ENCODE assay signal across 8 cellular contexts in genomic region chr2:69828913-69829242, GRCh38.
A peak's percentile ranks its signal among the peaks of the same experiment; 100 is the strongest.
DNase-seq lines count a peak whose midpoint lies in the region; ATAC-seq, FAIRE-seq and TF ChIP-seq lines count a peak whose summit lies in the region.

No MANE protein-coding gene starts in this region.

- H3K27ac ChIP-seq in KMS-11 (peak overlapping the region; percentile 71), duodenal mucosa (ENCODE audit: low read depth, low read length) (peak overlapping the region; percentile 90), neutrophil (peak overlapping the region; percentile 93)

- no peak for TF ChIP-seq CTCF in KMS-11 (conservative IDR thresholded peaks at IDR 0.05; ENCODE audit: low read depth, low read length)
- TF ChIP-seq CTCF in neutrophil (IDR thresholded peaks at IDR 0.05) = no peak

- H3K4me1 ChIP-seq in KMS-11 (ENCODE audit: low read depth, poor library complexity, severe bottlenecking) (peaks cover 32% of the 10 kb centered on the region), duodenal mucosa (ENCODE audit: control insufficient read depth in 1 of 2, insufficient read depth in 2 of 2, low read length in 2 of 2) (peaks cover 4 to 22% of the 10 kb centered on the region in 2 donors), neutrophil (ENCODE audit: control insufficient read depth in 1 of 2, insufficient read depth in 1 of 2, low read depth in 1 of 2, low read length in 1 of 2) (peaks cover 38 to 39% of the 10 kb centered on the region in 2 experiments)

- no peaks in the 10 kb centered on the region for H3K36me3 ChIP-seq in KMS-11 (ENCODE audit: insufficient read depth)
- peaks cover 0 to 2% of the 10 kb centered on the region in 2 donors for H3K36me3 ChIP-seq in duodenal mucosa (ENCODE audit: control insufficient read depth in 1 of 2, insufficient read depth in 2 of 2, low read length in 2 of 2)
- H3K36me3 ChIP-seq in neutrophil = peaks cover 8% of the 10 kb centered on the region

- peaks cover 34% of the 10 kb centered on the region for H3K79me2 ChIP-seq in KMS-11 (ENCODE audit: insufficient read depth, low read depth)

- no peak for FAIRE-seq in H54 (lab: Jason Lieb, UNC)

- peak overlapping the region; percentile 94 for H3K4me2 ChIP-seq in KMS-11

- H3K27me3 ChIP-seq in KMS-11 (ENCODE audit: insufficient read depth, low read depth) (no peaks in the 10 kb centered on the region), duodenal mucosa (ENCODE audit: control insufficient read depth in 1 of 2, insufficient read depth in 2 of 2, low read length in 2 of 2) (no peaks in the 10 kb centered on the region), neutrophil (no peaks in the 10 kb centered on the region)

- ATAC-seq in GM21515 (IDR thresholded peaks at IDR 0.05; ENCODE audit: unreplicated experiment) = peak; percentile 13

- no peaks in the 10 kb centered on the region for H4K20me1 ChIP-seq in KMS-11 (ENCODE audit: insufficient read depth)

- peak overlapping the region; percentile 78 for H3K4me3 ChIP-seq in KMS-11 (IDR thresholded peaks at IDR 0.05; ENCODE audit: insufficient read depth, low read depth, low read length)
- peak overlapping the region; percentile 86 to 91 for H3K4me3 ChIP-seq in duodenal mucosa (ENCODE audit: low read depth in 1 of 2, low read length in 2 of 2)
- peak overlapping the region; percentile 93 for H3K4me3 ChIP-seq in neutrophil (ENCODE audit: low read depth in 1 of 2, low read length in 1 of 2)

- H2AFZ ChIP-seq in KMS-11 (ENCODE audit: low read depth) = peak overlapping the region; percentile 92

- peak overlapping the region; percentile 57 for H3K9ac ChIP-seq in KMS-11
- H3K9ac ChIP-seq in duodenal mucosa (ENCODE audit: low read depth in 1 of 2, low read length in 2 of 2) = peak overlapping the region; percentile 88 to 94

- H3K9me3 ChIP-seq in duodenal mucosa (ENCODE audit: control insufficient read depth in 1 of 2, low read length in 2 of 2) = no peaks in the 10 kb centered on the region
- no peaks in the 10 kb centered on the region for H3K9me3 ChIP-seq in neutrophil

- DNase-seq in H54 (ENCODE audit: insufficient read length, low spot score) = no peak
- DNase-seq in NCI-H128 (lab: John Stamatoyannopoulos, UW; ENCODE audit: unreplicated experiment) = no peak
- DNase-seq in pons (ENCODE audit: low spot score) = no peak
- DNase-seq in Ammon's horn (ENCODE audit: low spot score) = no peak

- no peak for TF ChIP-seq POLR2A in H54 (IDR thresholded peaks at IDR 0.05; ENCODE audit: low read depth, low read length)
